In the genomic region with DNA sequence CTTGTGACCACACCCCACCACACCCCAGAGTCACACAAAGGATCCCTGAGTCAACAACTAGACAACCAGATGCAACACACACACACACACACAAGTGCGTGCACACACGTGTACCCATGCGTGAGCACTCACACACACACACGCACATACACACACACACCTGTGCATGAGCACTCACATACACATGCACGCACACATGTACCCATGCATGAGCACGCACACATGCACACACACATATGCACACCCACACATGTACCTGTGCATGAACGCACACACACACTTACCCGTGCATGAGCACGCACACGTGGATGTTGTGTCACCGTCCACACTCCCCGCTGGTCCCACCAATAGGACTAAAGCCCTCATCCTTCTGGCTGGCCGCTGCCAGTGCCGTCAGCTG, we compare ENCODE assay signal across 13 cellular contexts.
DNase-seq lines count a peak whose midpoint lies in the region; ATAC-seq, FAIRE-seq and TF ChIP-seq lines count a peak whose summit lies in the region.
"Had no signal": no experiment of that assay in that cellular context is flagged by ENCODE, and none has a peak within 500 bp of the region (broad histone marks: within the 10 kb centered on the region; RNA-seq: fewer than 3 reads in every experiment).

No MANE protein-coding gene starts in this region.

- H2AFZ ChIP-seq in MM.1S (ENCODE audit: low read length), result no peak overlapping the region

- no peaks in the 10 kb centered on the region for H3K4me1 Mint-ChIP-seq in endodermal cell
- H3K4me1 Mint-ChIP-seq: CD4-positive, CD25-positive, alpha-beta regulatory T cell; CD8-positive, alpha-beta memory T cell had no signal

- peaks cover 6% of the 10 kb centered on the region for H3K9me3 Mint-ChIP-seq in endodermal cell
- H3K9me3 Mint-ChIP-seq: CD8-positive, alpha-beta memory T cell had no signal

- no peaks in the 10 kb centered on the region for H4K20me1 ChIP-seq in MM.1S (ENCODE audit: insufficient read depth, low read length)

- H3K27me3 ChIP-seq in MM.1S (replicated peaks; ENCODE audit: insufficient read depth, low read length) (no peaks in the 10 kb centered on the region), endodermal cell (ENCODE audit: control insufficient read depth, insufficient read depth, low read length, poor library complexity, severe bottlenecking) (no peaks in the 10 kb centered on the region), upper lobe of right lung (no peaks in the 10 kb centered on the region)

- no peak for TF ChIP-seq POLR2A in GM12891 (IDR thresholded peaks at IDR 0.05; ENCODE audit: low read depth, low read length)

- TF ChIP-seq CTCF in MM.1S (IDR thresholded peaks at IDR 0.05; ENCODE audit: low read length) (no peak), endodermal cell (conservative IDR thresholded peaks at IDR 0.05) (no peak), upper lobe of right lung (IDR thresholded peaks at IDR 0.05) (no peak)

- peak; percentile 31 for FAIRE-seq in GM12891 (lab: Jason Lieb, UNC)
- FAIRE-seq: G401.6 had no signal

- no peaks in the 10 kb centered on the region for H3K9me3 ChIP-seq in MM.1S (replicated peaks; ENCODE audit: insufficient read depth, low read length)
- peaks cover 1% of the 10 kb centered on the region for H3K9me3 ChIP-seq in endodermal cell (ENCODE audit: control insufficient read depth, low read length)
- no peaks in the 10 kb centered on the region for H3K9me3 ChIP-seq in upper lobe of right lung
- H3K9me3 ChIP-seq: BE2C, HAP-1 had no signal

- no peaks in the 10 kb centered on the region for H3K27me3 Mint-ChIP-seq in endodermal cell (ENCODE audit: insufficient read depth)
- H3K27me3 Mint-ChIP-seq: CD4-positive, CD25-positive, alpha-beta regulatory T cell had no signal

- no peaks in the 10 kb centered on the region for H3K79me2 ChIP-seq in MM.1S (ENCODE audit: low read length)

- H3F3A ChIP-seq in MM.1S (ENCODE audit: insufficient read depth, low read length), result no peaks in the 10 kb centered on the region

- no peak overlapping the region for H3K9ac ChIP-seq in MM.1S (ENCODE audit: low read length)
- no peak overlapping the region for H3K9ac ChIP-seq in endodermal cell (ENCODE audit: extremely low read depth, low read length, poor library complexity, severe bottlenecking)

- H3K4me2 ChIP-seq in MM.1S (ENCODE audit: low read depth, low read length), result no peak overlapping the region

- ATAC-seq in upper lobe of right lung, result peak; percentile 36

- H3K27ac Mint-ChIP-seq in endodermal cell, result no peak overlapping the region
- H3K27ac Mint-ChIP-seq: CD4-positive, CD25-positive, alpha-beta regulatory T cell; CD8-positive, alpha-beta memory T cell had no signal

- H3K36me3 ChIP-seq in MM.1S (replicated peaks; ENCODE audit: insufficient read depth, low read length) (no peaks in the 10 kb centered on the region), endodermal cell (ENCODE audit: control insufficient read depth, insufficient read depth, low read length) (no peaks in the 10 kb centered on the region), upper lobe of right lung (no peaks in the 10 kb centered on the region)
- H3K36me3 ChIP-seq: BE2C, HAP-1 had no signal

- intact Hi-C loops in upper lobe of right lung (cut with DNase I), result no loop called here

- DNase-seq in GM12891 (ENCODE audit: insufficient read length, low spot score), result no peak
- DNase-seq in MM.1S, result peak; percentile 3
- DNase-seq in endodermal cell, result peak; percentile 26
- DNase-seq in upper lobe of right lung, result no peak
- DNase-seq in activated T-cell treated with anti-CD3 and anti-CD28 coated beads, Interleukin-2, amount 50 U/mL, for 48 hours, result no peak
- DNase-seq in AG20443 (ENCODE audit: low spot score), result no peak
- DNase-seq: BE2C; C1 segment of cervical spinal cord; CD4-positive, CD25-positive, alpha-beta regulatory T cell; CD8-positive, alpha-beta memory T cell; COR-L47 had no signal

- no peaks in the 10 kb centered on the region for H3K36me3 Mint-ChIP-seq in endodermal cell (ENCODE audit: low read depth)
- H3K36me3 Mint-ChIP-seq: CD4-positive, CD25-positive, alpha-beta regulatory T cell; CD8-positive, alpha-beta memory T cell had no signal

- no peak overlapping the region for H3K4me3 Mint-ChIP-seq in endodermal cell
- H3K4me3 Mint-ChIP-seq: CD4-positive, CD25-positive, alpha-beta regulatory T cell; CD8-positive, alpha-beta memory T cell had no signal

- H3K9me2 ChIP-seq in MM.1S (replicated peaks; ENCODE audit: insufficient read depth, low read length), result no peaks in the 10 kb centered on the region

- H3K27ac ChIP-seq in MM.1S (ENCODE audit: low read length) (no peak overlapping the region), endodermal cell (ENCODE audit: low read depth, low read length) (no peak overlapping the region), upper lobe of right lung (no peak overlapping the region)

- H3K4me1 ChIP-seq in MM.1S (ENCODE audit: low read length) (no peaks in the 10 kb centered on the region), endodermal cell (ENCODE audit: control insufficient read depth, insufficient read depth, low read length) (no peaks in the 10 kb centered on the region), upper lobe of right lung (no peaks in the 10 kb centered on the region)
- H3K4me1 ChIP-seq: BE2C, HAP-1 had no signal

- 92% methylated on average over 2 to 14 of the region's 14 CpGs for WGBS in endodermal cell (ENCODE audit: insufficient coverage in 1 of 2, insufficient read length in 1 of 2), 2 experiments

- H3K4me3 ChIP-seq in MM.1S (ENCODE audit: low read length), result no peak overlapping the region
- no peak overlapping the region for H3K4me3 ChIP-seq in endodermal cell (ENCODE audit: low read length)
- H3K4me3 ChIP-seq in upper lobe of right lung, result no peak overlapping the region
- H3K4me3 ChIP-seq: HAP-1 had no signal

TF ChIP-seq in GM12891, 5 proteins besides CTCF, POLR2A, EP300 and RAD21:
- TF ChIP-seq SPI1 (IDR thresholded peaks at IDR 0.05; ENCODE audit: low read depth, low read length), result no peak
- no peak for TF ChIP-seq TAF1 (IDR thresholded peaks at IDR 0.05; ENCODE audit: low read depth, low read length)
- TF ChIP-seq POLR2AphosphoS5 (IDR thresholded peaks at IDR 0.05; ENCODE audit: low read depth, low read length), result no peak
- no peak for TF ChIP-seq POU2F2 (IDR thresholded peaks at IDR 0.05; ENCODE audit: low read depth, low read length)
- TF ChIP-seq PAX5 (IDR thresholded peaks at IDR 0.05; ENCODE audit: insufficient read depth, low read length, severe bottlenecking), result no peak
TF ChIP-seq in GM12891: peak in this region for 0.

Comparison
In these comparisons a context has a peak if more than half of its experiments do, and no peak if none do; other contexts are left out.
1. DNase-seq: peak in MM.1S (single experiment) and endodermal cell (single experiment); none in GM12891 (single experiment), upper lobe of right lung (single experiment), activated T-cell treated with anti-CD3 and anti-CD28 coated beads, Interleukin-2, amount 50 U/mL, for 48 hours (0 of 2) and AG20443 (single experiment).